ENCODE assay signal across 8 cellular contexts in genomic region chr12:47772738-47773061, GRCh38. TPM values are rescaled to one million over a fixed set of nuclear protein-coding genes. Genes with fewer than 3 reads are reported as not detected.
DNase-seq lines count a peak whose midpoint lies in the region; ATAC-seq and TF ChIP-seq lines count a peak whose summit lies in the region.

No MANE protein-coding gene starts in this region.

- intact Hi-C loops in activated T-helper 1 cell treated with anti-CD3 and anti-CD28 coated beads, Interleukin-12 subunit alpha, Interleukin-12 subunit beta, Interleukin-2, Interleukin-4 antibody, amounts not matched to agents 30 ng/mL and 10 ng/mL and 1 ng/mL, durations not matched to agents 14 hours and 24 hours and 36 hours (cut with micrococcal nuclease): loop anchor here (1.0 to 2.0 kb wide), 2 partner anchors 14 to 36 kb away; partner anchors contain the start of gene RAPGEF3

- H3K36me3 Mint-ChIP-seq in activated T-helper 1 cell treated with anti-CD3 and anti-CD28 coated beads, Interleukin-12 subunit alpha, Interleukin-12 subunit beta, Interleukin-2, Interleukin-4 antibody, amounts not matched to agents 30 ng/mL and 10 ng/mL and 1 ng/mL, durations not matched to agents 14 hours and 24 hours and 36 hours (ENCODE audit: low read depth): no peaks in the 10 kb centered on the region

- H3K4me3 Mint-ChIP-seq in activated T-helper 1 cell treated with anti-CD3 and anti-CD28 coated beads, Interleukin-12 subunit alpha, Interleukin-12 subunit beta, Interleukin-2, Interleukin-4 antibody, amounts not matched to agents 30 ng/mL and 10 ng/mL and 1 ng/mL, durations not matched to agents 14 hours and 24 hours and 36 hours: peak overlapping the region; percentile 86

- peaks cover 18% of the 10 kb centered on the region for H3K4me1 ChIP-seq in iPS-20b (ENCODE audit: insufficient read depth, low read length)
- H3K4me1 ChIP-seq in stomach smooth muscle (ENCODE audit: control insufficient read depth, insufficient read depth, low read length): peaks cover 42% of the 10 kb centered on the region

- TF ChIP-seq CTCF in GM10266 (IDR thresholded peaks at IDR 0.05; ENCODE audit: control insufficient read depth, insufficient read depth, low read depth, missing control alignments): no peak

- peaks cover 40% of the 10 kb centered on the region for H3K4me1 Mint-ChIP-seq in activated T-helper 1 cell treated with anti-CD3 and anti-CD28 coated beads, Interleukin-12 subunit alpha, Interleukin-12 subunit beta, Interleukin-2, Interleukin-4 antibody, amounts not matched to agents 30 ng/mL and 10 ng/mL and 1 ng/mL, durations not matched to agents 14 hours and 24 hours and 36 hours (ENCODE audit: low read depth)

- peaks cover 30% of the 10 kb centered on the region for H3K27me3 ChIP-seq in iPS-20b (ENCODE audit: insufficient read depth, low read length)
- H3K27me3 ChIP-seq in stomach smooth muscle (ENCODE audit: control insufficient read depth in 1 of 2, insufficient read depth in 2 of 2, low read length in 2 of 2): no peaks in the 10 kb centered on the region

- DNase-seq in NCI-H2171 treated with DMSO at 0.1 percent for 48 hours (lab: John Stamatoyannopoulos, UW): peak; percentile 35
- no peak for DNase-seq in NCI-H2171 (lab: John Stamatoyannopoulos, UW)
- DNase-seq in activated T-helper 1 cell treated with anti-CD3 and anti-CD28 coated beads, Interleukin-12 subunit alpha, Interleukin-12 subunit beta, Interleukin-2, Interleukin-4 antibody, amounts not matched to agents 30 ng/mL and 10 ng/mL and 1 ng/mL, durations not matched to agents 14 hours and 24 hours and 36 hours (ENCODE audit: low spot score): no peak
- DNase-seq in GM10266 (ENCODE audit: extremely low spot score): no peak

- H3K4me3 ChIP-seq in iPS-20b (ENCODE audit: low read length): peak overlapping the region; percentile 55
- peak overlapping the region; percentile 11 to 84 for H3K4me3 ChIP-seq in stomach smooth muscle (ENCODE audit: low read length in 2 of 2)

- H3K9ac ChIP-seq in iPS-20b (ENCODE audit: low read depth, low read length): peak overlapping the region; percentile 24; the same call in 1 of the 2 replicates
- H3K9ac ChIP-seq in stomach smooth muscle (ENCODE audit: low read length in 2 of 2): peak overlapping the region; percentile 62 to 81

- H3K36me3 ChIP-seq in iPS-20b (ENCODE audit: insufficient read depth, low read depth, low read length) (no peaks in the 10 kb centered on the region), stomach smooth muscle (ENCODE audit: control insufficient read depth in 2 of 2, insufficient read depth in 2 of 2, low read length in 2 of 2) (no peaks in the 10 kb centered on the region)

- H3K9me3 ChIP-seq in iPS-20b (ENCODE audit: insufficient read depth, low read depth, low read length) (no peaks in the 10 kb centered on the region), stomach smooth muscle (ENCODE audit: control insufficient read depth in 2 of 2, low read length in 2 of 2) (no peaks in the 10 kb centered on the region)

- no peak overlapping the region for H3K27ac ChIP-seq in iPS-20b (ENCODE audit: low read length)
- no peak overlapping the region for H3K27ac ChIP-seq in stomach smooth muscle (ENCODE audit: low read length)

- no peak for ATAC-seq in GM21717 (IDR thresholded peaks at IDR 0.05; ENCODE audit: unreplicated experiment)
- ATAC-seq in esophagus mucosa: no peak

- H3K9me3 Mint-ChIP-seq in activated T-helper 1 cell treated with anti-CD3 and anti-CD28 coated beads, Interleukin-12 subunit alpha, Interleukin-12 subunit beta, Interleukin-2, Interleukin-4 antibody, amounts not matched to agents 30 ng/mL and 10 ng/mL and 1 ng/mL, durations not matched to agents 14 hours and 24 hours and 36 hours: no peaks in the 10 kb centered on the region

- H3K27me3 Mint-ChIP-seq in activated T-helper 1 cell treated with anti-CD3 and anti-CD28 coated beads, Interleukin-12 subunit alpha, Interleukin-12 subunit beta, Interleukin-2, Interleukin-4 antibody, amounts not matched to agents 30 ng/mL and 10 ng/mL and 1 ng/mL, durations not matched to agents 14 hours and 24 hours and 36 hours (ENCODE audit: insufficient read depth): peaks cover 7% of the 10 kb centered on the region

- H3K27ac Mint-ChIP-seq in activated T-helper 1 cell treated with anti-CD3 and anti-CD28 coated beads, Interleukin-12 subunit alpha, Interleukin-12 subunit beta, Interleukin-2, Interleukin-4 antibody, amounts not matched to agents 30 ng/mL and 10 ng/mL and 1 ng/mL, durations not matched to agents 14 hours and 24 hours and 36 hours: peak overlapping the region; percentile 85

RNA-seq across cellular contexts. Expression of gene SLC48A1, which starts 0.3 kb away (rescaled TPM):
- total RNA-seq in activated T-helper 1 cell treated with anti-CD3 and anti-CD28 coated beads, Interleukin-12 subunit alpha, Interleukin-12 subunit beta, Interleukin-2, Interleukin-4 antibody, amounts not matched to agents 30 ng/mL and 10 ng/mL and 1 ng/mL, durations not matched to agents 14 hours and 24 hours and 36 hours: 12.7 TPM in 2 replicates
- total RNA-seq in esophagus mucosa: 19.8 TPM

RNA-seq across cellular contexts. Expression of gene RAPGEF3, which starts 14.0 kb away (rescaled TPM):
- 4.7 and 6.5 TPM in 2 replicates for total RNA-seq in activated T-helper 1 cell treated with anti-CD3 and anti-CD28 coated beads, Interleukin-12 subunit alpha, Interleukin-12 subunit beta, Interleukin-2, Interleukin-4 antibody, amounts not matched to agents 30 ng/mL and 10 ng/mL and 1 ng/mL, durations not matched to agents 14 hours and 24 hours and 36 hours
- total RNA-seq in esophagus mucosa: 16.5 TPM

RNA-seq across cellular contexts. Expression of gene HDAC7, which starts 47.0 kb away (rescaled TPM):
- 453 and 466 TPM in 2 replicates for total RNA-seq in activated T-helper 1 cell treated with anti-CD3 and anti-CD28 coated beads, Interleukin-12 subunit alpha, Interleukin-12 subunit beta, Interleukin-2, Interleukin-4 antibody, amounts not matched to agents 30 ng/mL and 10 ng/mL and 1 ng/mL, durations not matched to agents 14 hours and 24 hours and 36 hours
- total RNA-seq in esophagus mucosa: 25.1 TPM

RNA-seq across cellular contexts. Expression of gene ENDOU, which starts 47.4 kb away (rescaled TPM):
- not detected in 2 replicates for total RNA-seq in activated T-helper 1 cell treated with anti-CD3 and anti-CD28 coated beads, Interleukin-12 subunit alpha, Interleukin-12 subunit beta, Interleukin-2, Interleukin-4 antibody, amounts not matched to agents 30 ng/mL and 10 ng/mL and 1 ng/mL, durations not matched to agents 14 hours and 24 hours and 36 hours
- total RNA-seq in esophagus mucosa: 66.9 TPM

Comparison
In these comparisons a context has a peak if more than half of its experiments do, and no peak if none do; other contexts are left out.
1. RNA of gene HDAC7, which starts 47.0 kb away (total RNA-seq): 453 to 466 TPM in activated T-helper 1 cell treated with anti-CD3 and anti-CD28 coated beads, Interleukin-12 subunit alpha, Interleukin-12 subunit beta, Interleukin-2, Interleukin-4 antibody, amounts not matched to agents 30 ng/mL and 10 ng/mL and 1 ng/mL, durations not matched to agents 14 hours and 24 hours and 36 hours; 25.1 TPM in esophagus mucosa (single experiment); every median in the first group is over 10 times any median in the second.